In genomic region chr4:136928957-136929411, GRCh38 we compare ENCODE assay signal across 27 cellular contexts.
"Had no signal": no experiment of that assay in that cellular context is flagged by ENCODE, and none has a peak within 500 bp of the region (broad histone marks: within the 10 kb centered on the region; RNA-seq: fewer than 3 reads in every experiment).

No MANE protein-coding gene starts in this region.

- H3K4me1 ChIP-seq: heart right ventricle, left lung, lower lobe of right lung, neural progenitor cell, prostate gland, spleen, tibial nerve, vagina had no signal

- DNase-seq: heart right ventricle; left colon; lower lobe of right lung; mammary epithelial cell; mesendoderm; naive B cell; natural killer cell; nephron progenitor cell; occipital lobe; ovary; retina; small intestine; spleen; stimulated activated CD4-positive, alpha-beta T cell treated with anti-CD3 and anti-CD28 coated beads, Interleukin-4, amount 100 ng/mL, for 24 hours; stimulated activated naive B cell treated with anti-CD40 and anti-IgM and Interleukin-4, amounts not matched to agents 10 μg/mL and 1 μg/mL and 100 μg/mL, for 72 hours; substantia nigra had no signal

- H3K4me1 Mint-ChIP-seq: naive B cell; natural killer cell; nephron progenitor cell; neural progenitor cell; stimulated activated naive B cell treated with anti-CD40 and anti-IgM and Interleukin-4, amounts not matched to agents 10 μg/mL and 1 μg/mL and 100 μg/mL, for 72 hours had no signal

- H3K9me3 Mint-ChIP-seq: neural progenitor cell had no signal

- H3K4me3 Mint-ChIP-seq: mesothelial cell of epicardium; naive B cell; natural killer cell; nephron progenitor cell; neural progenitor cell; stimulated activated naive B cell treated with anti-CD40 and anti-IgM and Interleukin-4, amounts not matched to agents 10 μg/mL and 1 μg/mL and 100 μg/mL, for 72 hours; stimulated activated naive CD8-positive, alpha-beta T cell treated with anti-CD3 and anti-CD28 coated beads, Interleukin-15, Interleukin-2, amounts not matched to agents 100 ng/mL and 50 ng/mL, for 24 hours; type B pancreatic cell had no signal

- H3K27me3 ChIP-seq: heart right ventricle, hepatocyte, left lung, neural progenitor cell, neutrophil, ovary, spleen, tibial nerve, vagina had no signal

- H3K27me3 Mint-ChIP-seq: naive B cell; stimulated activated naive B cell treated with anti-CD40 and anti-IgM and Interleukin-4, amounts not matched to agents 10 μg/mL and 1 μg/mL and 100 μg/mL, for 72 hours; stimulated activated naive CD8-positive, alpha-beta T cell treated with anti-CD3 and anti-CD28 coated beads, Interleukin-15, Interleukin-2, amounts not matched to agents 100 ng/mL and 50 ng/mL, for 24 hours; type B pancreatic cell had no signal

- H3K27ac Mint-ChIP-seq: mesothelial cell of epicardium; naive B cell; natural killer cell; nephron progenitor cell; neural progenitor cell; stimulated activated naive B cell treated with anti-CD40 and anti-IgM and Interleukin-4, amounts not matched to agents 10 μg/mL and 1 μg/mL and 100 μg/mL, for 72 hours; stimulated activated naive CD8-positive, alpha-beta T cell treated with anti-CD3 and anti-CD28 coated beads, Interleukin-15, Interleukin-2, amounts not matched to agents 100 ng/mL and 50 ng/mL, for 24 hours; type B pancreatic cell had no signal

- H3K36me3 Mint-ChIP-seq: naive B cell; neural progenitor cell; stimulated activated naive B cell treated with anti-CD40 and anti-IgM and Interleukin-4, amounts not matched to agents 10 μg/mL and 1 μg/mL and 100 μg/mL, for 72 hours; type B pancreatic cell had no signal

- H3K36me3 ChIP-seq: heart right ventricle, left lung, lower lobe of right lung, neural progenitor cell, neutrophil, ovary, prostate gland, spleen, tibial nerve, vagina had no signal

- ATAC-seq: heart right ventricle; left colon; left lung; natural killer cell; sciatic nerve; stimulated activated naive B cell treated with anti-CD40 and anti-IgM and Interleukin-4, amounts not matched to agents 10 μg/mL and 1 μg/mL and 100 μg/mL, for 72 hours had no signal

- H3K4me3 ChIP-seq: heart right ventricle, hepatocyte, left lung, lower lobe of right lung, neural progenitor cell, ovary, prostate gland, spleen, tibial nerve, vagina had no signal

- H3K27ac ChIP-seq: heart right ventricle, hepatocyte, left lung, lower lobe of right lung, neural progenitor cell, neutrophil, ovary, prostate gland, spleen, tibial nerve, vagina had no signal

- H3K9me3 ChIP-seq: lower lobe of right lung, neutrophil, ovary, prostate gland, vagina had no signal
